In genomic region chr15:65099336-65099735, GRCh38 we compare ENCODE assay signal across 25 cellular contexts. TPM values are rescaled to one million over a fixed set of nuclear protein-coding genes. Genes with fewer than 3 reads are reported as not detected.
DNase-seq lines count a peak whose midpoint lies in the region; ATAC-seq and TF ChIP-seq lines count a peak whose summit lies in the region.
"Had no signal": no experiment of that assay in that cellular context is flagged by ENCODE, and none has a peak within 500 bp of the region (broad histone marks: within the 10 kb centered on the region; RNA-seq: fewer than 3 reads in every experiment).

No MANE protein-coding gene starts in this region.

- H3K27me3 Mint-ChIP-seq in activated naive CD8-positive, alpha-beta T cell treated with anti-CD3 and anti-CD28 coated beads, Interleukin-2, amount 10 ng/mL, durations not matched to agents 7 days and 5 days: no peaks in the 10 kb centered on the region
- H3K27me3 Mint-ChIP-seq in activated naive CD8-positive, alpha-beta T cell treated with anti-CD3 and anti-CD28 coated beads, Interleukin-2, amount 50 U/mL, for 24 hours: no peaks in the 10 kb centered on the region
- H3K27me3 Mint-ChIP-seq in naive thymus-derived CD8-positive, alpha-beta T cell: no peaks in the 10 kb centered on the region
- H3K27me3 Mint-ChIP-seq: CD4-positive, alpha-beta T cell; CD8-positive, alpha-beta memory T cell had no signal

- no peak overlapping the region for H3K4me3 Mint-ChIP-seq in activated naive CD8-positive, alpha-beta T cell treated with anti-CD3 and anti-CD28 coated beads, Interleukin-2, amount 10 ng/mL, durations not matched to agents 7 days and 5 days
- no peak overlapping the region for H3K4me3 Mint-ChIP-seq in activated naive CD8-positive, alpha-beta T cell treated with anti-CD3 and anti-CD28 coated beads, Interleukin-2, amount 50 U/mL, for 24 hours
- no peak overlapping the region for H3K4me3 Mint-ChIP-seq in naive thymus-derived CD8-positive, alpha-beta T cell
- H3K4me3 Mint-ChIP-seq: CD14-positive monocyte; CD4-positive, alpha-beta T cell; CD8-positive, alpha-beta memory T cell had no signal

- H3K4me1 ChIP-seq in suprapubic skin: no peaks in the 10 kb centered on the region
- H3K4me1 ChIP-seq: A549 had no signal

- peaks cover 5% of the 10 kb centered on the region for H3K4me1 Mint-ChIP-seq in activated naive CD8-positive, alpha-beta T cell treated with anti-CD3 and anti-CD28 coated beads, Interleukin-2, amount 10 ng/mL, durations not matched to agents 7 days and 5 days
- H3K4me1 Mint-ChIP-seq in activated naive CD8-positive, alpha-beta T cell treated with anti-CD3 and anti-CD28 coated beads, Interleukin-2, amount 50 U/mL, for 24 hours: peaks cover 2% of the 10 kb centered on the region
- peaks cover 4 to 7% (median 5%) of the 10 kb centered on the region in 4 donors for H3K4me1 Mint-ChIP-seq in naive thymus-derived CD8-positive, alpha-beta T cell

- no peak for ATAC-seq in activated naive CD8-positive, alpha-beta T cell treated with anti-CD3 and anti-CD28 coated beads, Interleukin-2, amount 10 ng/mL, durations not matched to agents 7 days and 5 days (ENCODE audit: low read depth)
- ATAC-seq in activated naive CD8-positive, alpha-beta T cell treated with anti-CD3 and anti-CD28 coated beads, Interleukin-2, amount 50 U/mL, for 24 hours: no peak
- ATAC-seq in left lobe of liver: no peak
- ATAC-seq in naive thymus-derived CD8-positive, alpha-beta T cell: no peak
- ATAC-seq: A549, GM12878 had no signal

- no peaks in the 10 kb centered on the region for H3K9me3 Mint-ChIP-seq in activated naive CD8-positive, alpha-beta T cell treated with anti-CD3 and anti-CD28 coated beads, Interleukin-2, amount 10 ng/mL, durations not matched to agents 7 days and 5 days
- no peaks in the 10 kb centered on the region for H3K9me3 Mint-ChIP-seq in activated naive CD8-positive, alpha-beta T cell treated with anti-CD3 and anti-CD28 coated beads, Interleukin-2, amount 50 U/mL, for 24 hours
- no peaks in the 10 kb centered on the region for H3K9me3 Mint-ChIP-seq in naive thymus-derived CD8-positive, alpha-beta T cell
- H3K9me3 Mint-ChIP-seq: CD14-positive monocyte; CD4-positive, alpha-beta T cell; CD8-positive, alpha-beta memory T cell had no signal

- peaks cover 7% of the 10 kb centered on the region for H3K36me3 Mint-ChIP-seq in activated naive CD8-positive, alpha-beta T cell treated with anti-CD3 and anti-CD28 coated beads, Interleukin-2, amount 10 ng/mL, durations not matched to agents 7 days and 5 days
- peaks cover 22% of the 10 kb centered on the region for H3K36me3 Mint-ChIP-seq in activated naive CD8-positive, alpha-beta T cell treated with anti-CD3 and anti-CD28 coated beads, Interleukin-2, amount 50 U/mL, for 24 hours (ENCODE audit: low read depth)
- H3K36me3 Mint-ChIP-seq in naive thymus-derived CD8-positive, alpha-beta T cell: peaks cover 10 to 55% (median 14%) of the 10 kb centered on the region in 3 donors

- no peak overlapping the region for H3K27ac ChIP-seq in suprapubic skin
- H3K27ac ChIP-seq: A549; BLaER1 treated with 17β-estradiol and CSF1 and Interleukin-3, amounts not matched to agents 10 nM and 100 nM; GM23248 had no signal

- TF ChIP-seq POLR2A in suprapubic skin (IDR thresholded peaks at IDR 0.05): no peak

- POLR2A ChIA-PET in activated naive CD8-positive, alpha-beta T cell treated with anti-CD3 and anti-CD28 coated beads, Interleukin-2, amount 10 ng/mL, durations not matched to agents 7 days and 5 days (lab: Charles Lee): no interaction called here
- POLR2A ChIA-PET in naive thymus-derived CD8-positive, alpha-beta T cell (lab: Charles Lee): no interaction called here

- no peak overlapping the region for H3K27ac Mint-ChIP-seq in activated naive CD8-positive, alpha-beta T cell treated with anti-CD3 and anti-CD28 coated beads, Interleukin-2, amount 10 ng/mL, durations not matched to agents 7 days and 5 days
- H3K27ac Mint-ChIP-seq in activated naive CD8-positive, alpha-beta T cell treated with anti-CD3 and anti-CD28 coated beads, Interleukin-2, amount 50 U/mL, for 24 hours: no peak overlapping the region
- no peak overlapping the region for H3K27ac Mint-ChIP-seq in naive thymus-derived CD8-positive, alpha-beta T cell
- H3K27ac Mint-ChIP-seq: CD14-positive monocyte; CD4-positive, alpha-beta T cell; CD8-positive, alpha-beta memory T cell had no signal

- no peak overlapping the region for H3K4me3 ChIP-seq in suprapubic skin
- H3K4me3 ChIP-seq: A549; BLaER1 treated with 17β-estradiol and CSF1 and Interleukin-3, amounts not matched to agents 10 nM and 100 nM; GM12878; GM23248 had no signal

- 94% methylated on average over 5 of the region's 5 CpGs for WGBS in suprapubic skin

- no peaks in the 10 kb centered on the region for H3K27me3 ChIP-seq in suprapubic skin
- H3K27me3 ChIP-seq: BE2C; BLaER1 treated with 17β-estradiol and CSF1 and Interleukin-3, amounts not matched to agents 10 nM and 100 nM had no signal

- no peak for TF ChIP-seq EP300 in suprapubic skin (IDR thresholded peaks at IDR 0.05)

- DNase-seq in activated naive CD8-positive, alpha-beta T cell treated with anti-CD3 and anti-CD28 coated beads, Interleukin-2, amount 10 ng/mL, durations not matched to agents 7 days and 5 days: peak; percentile 20
- no peak for DNase-seq in activated naive CD8-positive, alpha-beta T cell treated with anti-CD3 and anti-CD28 coated beads, Interleukin-2, amount 50 U/mL, for 24 hours
- peak; percentile 26 for DNase-seq in left lobe of liver (ENCODE audit: low spot score)
- peak; percentile 36 to 64 for DNase-seq in suprapubic skin (ENCODE audit: low spot score in 2 of 2)
- no peak for DNase-seq in naive thymus-derived CD8-positive, alpha-beta T cell
- DNase-seq in NCI-H1105 treated with DMSO at 0.1 percent for 48 hours (lab: John Stamatoyannopoulos, UW): no peak
- no peak for DNase-seq in NCI-H510A (lab: John Stamatoyannopoulos, UW)
- DNase-seq: 8988T; ACHN; AML-193; BE2C; CD4-positive, alpha-beta T cell; CD8-positive, alpha-beta memory T cell; DMS 273 treated with DMSO at 0.1 percent for 48 hours; DMS79; EL; GDM1; GM23248; H7; HCEC 1CT had no signal

- no peaks in the 10 kb centered on the region for H3K9me3 ChIP-seq in suprapubic skin
- H3K9me3 ChIP-seq: A549; BE2C; BLaER1 treated with 17β-estradiol and CSF1 and Interleukin-3, amounts not matched to agents 10 nM and 100 nM had no signal

- peaks cover 50% of the 10 kb centered on the region for H3K36me3 ChIP-seq in suprapubic skin

- no peak for TF ChIP-seq CTCF in suprapubic skin (IDR thresholded peaks at IDR 0.05)

RNA-seq across cellular contexts. Expression of gene UBAP1L, which starts 15.7 kb away (rescaled TPM):
- total RNA-seq in activated naive CD8-positive, alpha-beta T cell treated with anti-CD3 and anti-CD28 coated beads, Interleukin-2, amount 10 ng/mL, durations not matched to agents 7 days and 5 days: 1 to 10 TPM; 6.1 to 7.2 TPM
- 5.5 TPM for total RNA-seq in left lobe of liver
- total RNA-seq in suprapubic skin: 10 to 100 TPM in 1 of 4 donors, 1 to 10 TPM in 3; 2.3 to 21.4 (median 5.6) TPM
- 10 to 100 TPM; 14.2 to 16.6 TPM for total RNA-seq in naive thymus-derived CD8-positive, alpha-beta T cell
- under 1 TPM in 1 of 3 donors, not detected in 2; 0.20 TPM for polyA plus RNA-seq in naive thymus-derived CD8-positive, alpha-beta T cell
- polyA plus RNA-seq: CD14-positive monocyte had no signal

RNA-seq across cellular contexts. Expression of gene KBTBD13, which starts 22.8 kb away (rescaled TPM):
- total RNA-seq in activated naive CD8-positive, alpha-beta T cell treated with anti-CD3 and anti-CD28 coated beads, Interleukin-2, amount 10 ng/mL, durations not matched to agents 7 days and 5 days: not detected
- not detected for total RNA-seq in left lobe of liver
- total RNA-seq in suprapubic skin: not detected
- total RNA-seq in naive thymus-derived CD8-positive, alpha-beta T cell: not detected
- polyA plus RNA-seq in naive thymus-derived CD8-positive, alpha-beta T cell: not detected
- total RNA-seq: CD4-positive, alpha-beta T cell; CD8-positive, alpha-beta memory T cell; GM23248; H1 had no signal
- polyA plus RNA-seq: A549; CD14-positive monocyte; CD8-positive, alpha-beta memory T cell; GM12878; GM23248; H1 had no signal

RNA-seq across cellular contexts. Expression of gene RASL12, which starts 31.5 kb away (rescaled TPM):
- total RNA-seq in activated naive CD8-positive, alpha-beta T cell treated with anti-CD3 and anti-CD28 coated beads, Interleukin-2, amount 10 ng/mL, durations not matched to agents 7 days and 5 days: not detected
- total RNA-seq in left lobe of liver (0.15 TPM), suprapubic skin (1 to 10 TPM; 4.8 to 9.7 (median 6.7) TPM)
- not detected for total RNA-seq in naive thymus-derived CD8-positive, alpha-beta T cell
- polyA plus RNA-seq in naive thymus-derived CD8-positive, alpha-beta T cell: not detected
- total RNA-seq: CD4-positive, alpha-beta T cell; CD8-positive, alpha-beta memory T cell; GM23248 had no signal
- polyA plus RNA-seq: CD14-positive monocyte; CD8-positive, alpha-beta memory T cell; GM12878; GM23248 had no signal

RNA-seq across cellular contexts. Expression of gene PDCD7, which starts 34.3 kb away (rescaled TPM):
- 10 to 100 TPM; 39.4 to 42.2 TPM for total RNA-seq in activated naive CD8-positive, alpha-beta T cell treated with anti-CD3 and anti-CD28 coated beads, Interleukin-2, amount 10 ng/mL, durations not matched to agents 7 days and 5 days
- 9.7 TPM for total RNA-seq in left lobe of liver
- total RNA-seq in suprapubic skin: 10 to 100 TPM; 18.1 to 46.3 (median 22.0) TPM
- total RNA-seq in naive thymus-derived CD8-positive, alpha-beta T cell: 10 to 100 TPM; 37.0 to 44.1 TPM
- polyA plus RNA-seq in naive thymus-derived CD8-positive, alpha-beta T cell: 10 to 100 TPM; 13.1 to 19.4 (median 15.8) TPM

RNA-seq across cellular contexts. Expression of gene SLC51B, which starts 54.1 kb away (rescaled TPM):
- not detected for total RNA-seq in activated naive CD8-positive, alpha-beta T cell treated with anti-CD3 and anti-CD28 coated beads, Interleukin-2, amount 10 ng/mL, durations not matched to agents 7 days and 5 days
- total RNA-seq in left lobe of liver (0.75 TPM), suprapubic skin (under 1 TPM in 1 of 4 donors, not detected in 3; 0.60 TPM)
- total RNA-seq in naive thymus-derived CD8-positive, alpha-beta T cell: not detected
- not detected for polyA plus RNA-seq in naive thymus-derived CD8-positive, alpha-beta T cell
- total RNA-seq: CD4-positive, alpha-beta T cell; CD8-positive, alpha-beta memory T cell; GM23248; H1; H7 had no signal
- polyA plus RNA-seq: CD14-positive monocyte; CD8-positive, alpha-beta memory T cell; GM23248; H1 had no signal

Comparison
In these comparisons a context has a peak if more than half of its experiments do, and no peak if none do; other contexts are left out.
1. DNase-seq: peak in activated naive CD8-positive, alpha-beta T cell treated with anti-CD3 and anti-CD28 coated beads, Interleukin-2, amount 10 ng/mL, durations not matched to agents 7 days and 5 days (single experiment), left lobe of liver (single experiment) and suprapubic skin (2 of 2); none in activated naive CD8-positive, alpha-beta T cell treated with anti-CD3 and anti-CD28 coated beads, Interleukin-2, amount 50 U/mL, for 24 hours (single experiment), naive thymus-derived CD8-positive, alpha-beta T cell (0 of 10), NCI-H1105 treated with DMSO at 0.1 percent for 48 hours (single experiment) and NCI-H510A (single experiment).